ENCODE assay signal across 28 cellular contexts in genomic region chr2:236128321-236128720, GRCh38. TPM values are rescaled to one million over a fixed set of nuclear protein-coding genes. Genes with fewer than 3 reads are reported as not detected.
"Had no signal": no experiment of that assay in that cellular context is flagged by ENCODE, and none has a peak within 500 bp of the region (broad histone marks: within the 10 kb centered on the region; RNA-seq: fewer than 3 reads in every experiment).

No MANE protein-coding gene starts in this region.

- H2AFZ ChIP-seq: parathyroid adenoma had no signal

- H3K9ac ChIP-seq: parathyroid adenoma had no signal

- H3K27ac ChIP-seq: left ventricle myocardium inferior, neutrophil, parathyroid adenoma, right atrium auricular region, right lobe of liver, suprapubic skin, tibial nerve, vagina had no signal

- H3K4me2 ChIP-seq: smooth muscle cell had no signal

- H3K27me3 ChIP-seq: neutrophil, right atrium auricular region, right lobe of liver, suprapubic skin, tibial nerve, vagina had no signal

- H3K4me1 ChIP-seq: left ventricle myocardium inferior, parathyroid adenoma, right atrium auricular region, right lobe of liver, suprapubic skin, tibial nerve, vagina had no signal

- DNase-seq: hypothalamus; islet precursor cell; left ventricle myocardium inferior; midbrain; mucosa of descending colon; naive thymus-derived CD4-positive, alpha-beta T cell; occipital lobe; stimulated activated CD4-positive, alpha-beta T cell treated with anti-CD3 and anti-CD28 coated beads, Interleukin-15, amount 100 ng/mL, for 24 hours; stimulated activated CD4-positive, alpha-beta T cell treated with anti-CD3 and anti-CD28 coated beads, Interleukin-2, amount 100 ng/mL, for 24 hours; stimulated activated CD4-positive, alpha-beta T cell treated with anti-CD3 and anti-CD28 coated beads, Interleukin-4, amount 100 ng/mL, for 24 hours; stimulated activated naive CD4-positive, alpha-beta T cell had no signal

- H3K79me2 ChIP-seq: parathyroid adenoma had no signal

- ATAC-seq: mucosa of descending colon; naive thymus-derived CD4-positive, alpha-beta T cell; natural killer cell treated with Interleukin-12 subunit alpha and Interleukin-12 subunit beta and Interleukin-15 and Interleukin-18, amount 100 ng/mL, for 72 hours; right lobe of liver; stimulated activated effector memory CD8-positive, alpha-beta T cell treated with anti-CD3 and anti-CD28 coated beads, Interleukin-12 subunit alpha, Interleukin-12 subunit beta, amount 100 ng/mL, for 72 hours had no signal

- H3K4me3 ChIP-seq: left ventricle myocardium inferior, mucosa of descending colon, right atrium auricular region, right lobe of liver, smooth muscle cell, suprapubic skin, tibial nerve, vagina had no signal

- H3K36me3 ChIP-seq: neutrophil, right atrium auricular region, right lobe of liver had no signal

- H3K9me3 ChIP-seq: left ventricle myocardium inferior, mucosa of descending colon, neutrophil, right atrium auricular region, right lobe of liver, suprapubic skin, tibial nerve, vagina had no signal

RNA-seq across cellular contexts. Expression of gene GBX2, which starts 39.9 kb away (rescaled TPM):
- total RNA-seq: left ventricle myocardium inferior; mesenteric fat pad; mucosa of descending colon; myocyte; naive thymus-derived CD4-positive, alpha-beta T cell; natural killer cell treated with Interleukin-12 subunit alpha and Interleukin-12 subunit beta and Interleukin-15 and Interleukin-18, amount 100 ng/mL, for 72 hours; occipital lobe; progenitor cell of endocrine pancreas; renal cortical epithelial cell; right atrium auricular region; right lobe of liver; skeletal muscle tissue; smooth muscle cell; subcutaneous adipose tissue; tibial nerve; urinary bladder; vagina had no signal
- polyA plus RNA-seq: naive thymus-derived CD4-positive, alpha-beta T cell; smooth muscle cell; urinary bladder had no signal
